ENCODE assay signal across 12 cellular contexts in the genomic region with DNA sequence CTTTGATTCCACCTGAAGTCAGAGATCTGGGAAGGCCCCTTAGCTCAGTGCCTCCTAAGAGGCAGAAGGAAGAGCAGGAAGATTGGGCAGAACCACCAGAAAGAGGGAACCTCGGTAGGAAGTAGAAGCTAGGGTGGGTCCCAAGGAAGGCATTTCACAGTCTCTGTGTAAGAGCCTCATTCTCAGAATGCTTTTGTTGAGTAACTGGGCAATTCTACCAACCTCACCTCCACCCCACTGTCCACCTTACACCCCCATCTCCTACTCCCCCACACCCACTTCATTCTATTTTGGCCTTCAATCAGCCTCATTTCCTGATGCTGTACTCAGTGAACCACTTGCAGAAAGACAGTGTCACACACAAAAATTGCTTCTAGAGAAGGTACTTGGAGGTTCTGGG. TPM values are rescaled to one million over a fixed set of nuclear protein-coding genes. Genes with fewer than 3 reads are reported as not detected.
DNase-seq lines count a peak whose midpoint lies in the region; ATAC-seq and TF ChIP-seq lines count a peak whose summit lies in the region.
"Had no signal": no experiment of that assay in that cellular context is flagged by ENCODE, and none has a peak within 500 bp of the region (broad histone marks: within the 10 kb centered on the region; RNA-seq: fewer than 3 reads in every experiment).

No MANE protein-coding gene starts in this region.

- H3K27me3 Mint-ChIP-seq in stimulated activated naive CD8-positive, alpha-beta T cell treated with anti-CD3 and anti-CD28 coated beads, Interleukin-15, Interleukin-2, amounts not matched to agents 100 ng/mL and 50 ng/mL, for 24 hours = peaks cover 5% of the 10 kb centered on the region

- no peaks in the 10 kb centered on the region for H3K27me3 ChIP-seq in lung (ENCODE audit: control insufficient read depth, insufficient read depth)
- H3K27me3 ChIP-seq: ovary had no signal

- H3K4me1 Mint-ChIP-seq in stimulated activated naive CD8-positive, alpha-beta T cell treated with anti-CD3 and anti-CD28 coated beads, Interleukin-15, Interleukin-2, amounts not matched to agents 100 ng/mL and 50 ng/mL, for 24 hours (ENCODE audit: low read depth) = peaks cover 64% of the 10 kb centered on the region

- H3K9me3 ChIP-seq in lung (ENCODE audit: control insufficient read depth in 2 of 2, insufficient read depth in 1 of 2, low read length in 1 of 2) = no peaks in the 10 kb centered on the region
- H3K9me3 ChIP-seq: ovary had no signal

- H3K36me3 ChIP-seq in lung (ENCODE audit: control insufficient read depth in 2 of 2, insufficient read depth in 2 of 2, low read length in 2 of 2) = peaks cover 0 to 18% of the 10 kb centered on the region in 2 donors
- H3K36me3 ChIP-seq: ovary had no signal

- no peak for TF ChIP-seq CTCF in lung (IDR thresholded peaks at IDR 0.05; ENCODE audit: control extremely low read depth, extremely low read depth)

- 7 to 45% methylated on average over 1 of the region's 1 CpG for WGBS in lung, 2 donors

- peaks cover 21 to 27% of the 10 kb centered on the region in 2 donors for H3K4me1 ChIP-seq in lung (ENCODE audit: control insufficient read depth in 2 of 2, insufficient read depth in 2 of 2, low read length in 2 of 2)

- peak overlapping the region; percentile 30 to 54 for H3K27ac ChIP-seq in lung (ENCODE audit: low read depth in 1 of 2, low read length in 1 of 2)
- H3K27ac ChIP-seq: ovary had no signal

- ATAC-seq in stimulated activated naive CD8-positive, alpha-beta T cell treated with anti-CD3 and anti-CD28 coated beads, Interleukin-15, Interleukin-2, amounts not matched to agents 100 U/mL and 50 U/mL, for 24 hours = no peak
- ATAC-seq in lung (ENCODE audit: insufficient read depth, low FRiP score) = no peak

- DNase-seq in stimulated activated naive CD8-positive, alpha-beta T cell treated with anti-CD3 and anti-CD28 coated beads, Interleukin-15, Interleukin-2, amounts not matched to agents 100 U/mL and 50 U/mL, for 24 hours = no peak
- DNase-seq in UCSD-AML1 (lab: John Stamatoyannopoulos, UW; ENCODE audit: unreplicated experiment) = peak; percentile 49
- no peak for DNase-seq in lung (ENCODE audit: low spot score)
- no peak for DNase-seq in stimulated activated naive CD4-positive, alpha-beta T cell treated with Interleukin-2 at 50 U/mL for 16 hours (lab: John Stamatoyannopoulos, UW)
- DNase-seq in iPS-NIHi11 (ENCODE audit: low spot score) = no peak
- DNase-seq in pons (ENCODE audit: low spot score) = no peak
- no peak for DNase-seq in NCI-H1930 (lab: John Stamatoyannopoulos, UW)
- DNase-seq: activated CD4-positive, CD25-positive, alpha-beta regulatory T cell; ovary had no signal

- H3K4me3 ChIP-seq in lung = no peak overlapping the region
- H3K4me3 ChIP-seq: ovary had no signal

- peak overlapping the region; percentile 96 for H3K27ac Mint-ChIP-seq in stimulated activated naive CD8-positive, alpha-beta T cell treated with anti-CD3 and anti-CD28 coated beads, Interleukin-15, Interleukin-2, amounts not matched to agents 100 ng/mL and 50 ng/mL, for 24 hours

- H3K4me3 Mint-ChIP-seq in stimulated activated naive CD8-positive, alpha-beta T cell treated with anti-CD3 and anti-CD28 coated beads, Interleukin-15, Interleukin-2, amounts not matched to agents 100 ng/mL and 50 ng/mL, for 24 hours = peak overlapping the region; percentile 84

- H3K9me3 Mint-ChIP-seq in stimulated activated naive CD8-positive, alpha-beta T cell treated with anti-CD3 and anti-CD28 coated beads, Interleukin-15, Interleukin-2, amounts not matched to agents 100 ng/mL and 50 ng/mL, for 24 hours = no peaks in the 10 kb centered on the region
- H3K9me3 Mint-ChIP-seq: CD8-positive, alpha-beta memory T cell had no signal

- H3K36me3 Mint-ChIP-seq in stimulated activated naive CD8-positive, alpha-beta T cell treated with anti-CD3 and anti-CD28 coated beads, Interleukin-15, Interleukin-2, amounts not matched to agents 100 ng/mL and 50 ng/mL, for 24 hours (ENCODE audit: low read depth) = peaks cover 12% of the 10 kb centered on the region
- H3K36me3 Mint-ChIP-seq: CD8-positive, alpha-beta memory T cell had no signal

RNA-seq across cellular contexts. Expression of gene HBEGF, which starts 3.5 kb away (rescaled TPM):
- total RNA-seq in lung = 10 to 100 TPM; 13.0 to 27.1 TPM
- polyA plus RNA-seq in lung = 10 to 100 TPM; 16.3 to 20.5 TPM
- polyA plus RNA-seq: CD8-positive, alpha-beta memory T cell had no signal

RNA-seq across cellular contexts. Expression of gene SLC4A9, which starts 17.1 kb away (rescaled TPM):
- total RNA-seq in lung = under 1 TPM; 0.11 to 0.18 TPM
- under 1 TPM; 0.05 to 0.06 TPM for polyA plus RNA-seq in lung
- total RNA-seq: CD8-positive, alpha-beta memory T cell; epithelial cell of proximal tubule had no signal
- polyA plus RNA-seq: CD8-positive, alpha-beta memory T cell; ovary had no signal

RNA-seq across cellular contexts. Expression of gene PFDN1, which starts 40.0 kb away (rescaled TPM):
- total RNA-seq in lung = 10 to 100 TPM; 42.0 to 45.3 TPM
- polyA plus RNA-seq in lung = 100 to 1,000 TPM in 1 of 2 donors, 10 to 100 TPM in 1; 57.9 to 108 TPM

RNA-seq across cellular contexts. Expression of gene ANKHD1, which starts 58.7 kb away (rescaled TPM):
- 100 to 1,000 TPM; 123 to 200 TPM for total RNA-seq in lung
- 10 to 100 TPM; 53.0 to 58.6 TPM for polyA plus RNA-seq in lung
